In genomic region chr11:126334665-126335462, GRCh38 we compare ENCODE assay signal across 19 cellular contexts. TPM values are rescaled to one million over a fixed set of nuclear protein-coding genes. Genes with fewer than 3 reads are reported as not detected.
DNase-seq lines count a peak whose midpoint lies in the region; ATAC-seq and TF ChIP-seq lines count a peak whose summit lies in the region.
"Had no signal": no experiment of that assay in that cellular context is flagged by ENCODE, and none has a peak within 500 bp of the region (broad histone marks: within the 10 kb centered on the region; RNA-seq: fewer than 3 reads in every experiment).

No MANE protein-coding gene starts in this region.

- no peak for TF ChIP-seq RAD21 in SK-N-SH (IDR thresholded peaks at IDR 0.05; ENCODE audit: low read length)

- H3K9ac ChIP-seq in SK-N-SH = no peak overlapping the region
- no peak overlapping the region for H3K9ac ChIP-seq in smooth muscle cell (ENCODE audit: low read depth)

- H3K79me2 ChIP-seq in SK-N-SH (ENCODE audit: insufficient read depth) = no peaks in the 10 kb centered on the region; the same call in 1 of the 2 replicates
- no peaks in the 10 kb centered on the region for H3K79me2 ChIP-seq in smooth muscle cell (ENCODE audit: low read depth)

- DNase-seq in activated naive CD4-positive, alpha-beta T cell treated with anti-CD3 and anti-CD28 coated beads, Interleukin-2, amount 50 U/mL, for 72 hours (ENCODE audit: low spot score in 2 of 2) = no peak
- DNase-seq in activated naive CD4-positive, alpha-beta T cell (lab: John Stamatoyannopoulos, UW) = no peak
- DNase-seq in SK-N-SH (no peak), hepatic stellate cell (ENCODE audit: low spot score) (peak; percentile 81), smooth muscle cell (lab: John Stamatoyannopoulos, UW; ENCODE audit: unreplicated experiment) (no peak), putamen (ENCODE audit: low spot score) (no peak)
- no peak for DNase-seq in activated T-cell treated with anti-CD3 and anti-CD28 coated beads, Interleukin-2, amount 50 U/mL, for 72 hours
- DNase-seq: DMS79 treated with DMSO at 0.1 percent for 48 hours; H9; left cardiac atrium; NCI-H1092; NCI-H510A treated with DMSO at 0.1 percent for 48 hours; nucleus accumbens; stimulated activated CD8-positive, alpha-beta memory T cell treated with anti-CD3 and anti-CD28 coated beads, Interleukin-4, amount 100 ng/mL, for 48 hours had no signal

- peak overlapping the region; percentile 2 to 22 for H3K27ac Mint-ChIP-seq in activated naive CD4-positive, alpha-beta T cell treated with anti-CD3 and anti-CD28 coated beads, Interleukin-2, amount 50 U/mL, for 72 hours
- H3K27ac Mint-ChIP-seq in activated T-cell treated with anti-CD3 and anti-CD28 coated beads, Interleukin-2, amount 50 U/mL, for 72 hours = no peak overlapping the region

- H3K27ac ChIP-seq in SK-N-SH (ENCODE audit: low read depth in 2 of 2, low read length in 1 of 2) (peak overlapping the region; percentile 29 to 66), smooth muscle cell (ENCODE audit: low read depth) (peak overlapping the region; percentile 92)
- H3K27ac ChIP-seq: A549, dorsolateral prefrontal cortex had no signal

- H3K4me1 ChIP-seq in SK-N-SH (ENCODE audit: control insufficient read depth in 1 of 2, insufficient read depth in 2 of 2, low read depth in 1 of 2, low read length in 1 of 2) (peaks cover 29 to 33% of the 10 kb centered on the region in 2 experiments; a peak in 3 of 4 replicates), smooth muscle cell (ENCODE audit: low read depth) (peaks cover 17% of the 10 kb centered on the region)

- no peaks in the 10 kb centered on the region for H3K27me3 ChIP-seq in SK-N-SH (ENCODE audit: insufficient read depth)
- H3K27me3 ChIP-seq in smooth muscle cell (ENCODE audit: low read depth) = no peaks in the 10 kb centered on the region
- H3K27me3 ChIP-seq: adrenal gland, dorsolateral prefrontal cortex, gastrocnemius medialis had no signal

- H4K20me1 ChIP-seq in SK-N-SH (ENCODE audit: insufficient read depth) (no peaks in the 10 kb centered on the region), smooth muscle cell (ENCODE audit: low read depth) (no peaks in the 10 kb centered on the region)

- H2AFZ ChIP-seq in SK-N-SH (ENCODE audit: low read depth) (no peak overlapping the region), smooth muscle cell (ENCODE audit: low read depth) (no peak overlapping the region)

- POLR2A ChIA-PET in SK-N-SH (lab: Yijun Ruan, JAX) = no interaction called here

- H3K36me3 ChIP-seq in SK-N-SH (replicated peaks in 1 of 2; ENCODE audit: control insufficient read depth in 1 of 2, insufficient read depth in 2 of 2, low read length in 1 of 2) (no peaks in the 10 kb centered on the region), smooth muscle cell (ENCODE audit: low read depth) (no peaks in the 10 kb centered on the region)

- ATAC-seq in activated naive CD4-positive, alpha-beta T cell treated with anti-CD3 and anti-CD28 coated beads, Interleukin-2, amount 50 U/mL, for 72 hours = no peak
- no peak for ATAC-seq in activated T-cell treated with anti-CD3 and anti-CD28 coated beads, Interleukin-2, amount 50 U/mL, for 72 hours (replicated peaks in 1 of 2)
- ATAC-seq in GM18873 (IDR thresholded peaks at IDR 0.05; ENCODE audit: low FRiP score, unreplicated experiment) = no peak
- ATAC-seq: A549 had no signal

- no peak overlapping the region for H3K4me3 Mint-ChIP-seq in activated T-cell treated with anti-CD3 and anti-CD28 coated beads, Interleukin-2, amount 50 U/mL, for 72 hours
- H3K4me3 Mint-ChIP-seq: H9 had no signal

- H3K4me1 Mint-ChIP-seq in activated T-cell treated with anti-CD3 and anti-CD28 coated beads, Interleukin-2, amount 50 U/mL, for 72 hours (ENCODE audit: low read depth) = peaks cover 26% of the 10 kb centered on the region

- no peaks in the 10 kb centered on the region for H3K9me3 Mint-ChIP-seq in activated naive CD4-positive, alpha-beta T cell treated with anti-CD3 and anti-CD28 coated beads, Interleukin-2, amount 50 U/mL, for 72 hours
- no peaks in the 10 kb centered on the region for H3K9me3 Mint-ChIP-seq in activated T-cell treated with anti-CD3 and anti-CD28 coated beads, Interleukin-2, amount 50 U/mL, for 72 hours
- H3K9me3 Mint-ChIP-seq: H9 had no signal

- H3K9me3 ChIP-seq in SK-N-SH = no peaks in the 10 kb centered on the region
- no peaks in the 10 kb centered on the region for H3K9me3 ChIP-seq in smooth muscle cell (replicated peaks; ENCODE audit: low read depth)
- H3K9me3 ChIP-seq: A549, adrenal gland, gastrocnemius medialis had no signal

- no peak for TF ChIP-seq EP300 in SK-N-SH (IDR thresholded peaks at IDR 0.05; ENCODE audit: borderline replicate concordance in 1 of 2, low read depth in 1 of 2, low read length in 1 of 2)

- peak overlapping the region; percentile 18; the same call in 1 of the 2 replicates for H3K4me2 ChIP-seq in SK-N-SH
- H3K4me2 ChIP-seq in smooth muscle cell = peak overlapping the region; percentile 45
- H3K4me2 ChIP-seq: A549 had no signal

- H3K9me2 ChIP-seq in SK-N-SH = no peaks in the 10 kb centered on the region

- H3F3A ChIP-seq in SK-N-SH (replicated peaks; ENCODE audit: insufficient read depth) (peaks cover 18% of the 10 kb centered on the region), smooth muscle cell (ENCODE audit: low read depth) (peaks cover 27% of the 10 kb centered on the region)

- no peaks in the 10 kb centered on the region for H3K27me3 Mint-ChIP-seq in activated T-cell treated with anti-CD3 and anti-CD28 coated beads, Interleukin-2, amount 50 U/mL, for 72 hours (ENCODE audit: low read depth)

- TF ChIP-seq CTCF in SK-N-SH (IDR thresholded peaks at IDR 0.05) (no peak), smooth muscle cell (IDR thresholded peaks at IDR 0.05; ENCODE audit: borderline replicate concordance, insufficient read depth, poor library complexity, severe bottlenecking) (no peak)

- 73% methylated on average over 6 of the region's 6 CpGs for WGBS in SK-N-SH (ENCODE audit: low lambda C conversion rate)
- WGBS in smooth muscle cell (ENCODE audit: low lambda C conversion rate) = 53% methylated on average over 6 of the region's 6 CpGs

- CTCF ChIA-PET in SK-N-SH (lab: Yijun Ruan, JAX) = interaction anchor here (0.7 kb wide), 1 partner anchor 84 kb away, joined by 4 read pairs; no protein-coding TSS in a partner anchor

- no peaks in the 10 kb centered on the region for H3K36me3 Mint-ChIP-seq in activated naive CD4-positive, alpha-beta T cell treated with anti-CD3 and anti-CD28 coated beads, Interleukin-2, amount 50 U/mL, for 72 hours
- peaks cover 4 to 6% of the 10 kb centered on the region in 2 donors for H3K36me3 Mint-ChIP-seq in activated T-cell treated with anti-CD3 and anti-CD28 coated beads, Interleukin-2, amount 50 U/mL, for 72 hours (ENCODE audit: insufficient read depth in 2 of 2)

- H3K4me3 ChIP-seq in SK-N-SH (ENCODE audit: low read depth in 2 of 2, low read length in 1 of 2) (no peak overlapping the region), smooth muscle cell (no peak overlapping the region)
- H3K4me3 ChIP-seq: A549, adrenal gland, dorsolateral prefrontal cortex, gastrocnemius medialis had no signal

TF ChIP-seq in SK-N-SH, 30 proteins besides CTCF, POLR2A, EP300 and RAD21:
- TF ChIP-seq JUND (IDR thresholded peaks at IDR 0.05) (peak; percentile 36; the same call in 1 of the 2 replicates), NFIC (IDR thresholded peaks at IDR 0.05; ENCODE audit: borderline replicate concordance) (peak; percentile 18; the same call in 1 of the 2 replicates), ELF1 (IDR thresholded peaks at IDR 0.05) (no peak), TCF12 (IDR thresholded peaks at IDR 0.05) (peak; percentile 72), PBX3 (IDR thresholded peaks at IDR 0.05) (peak; percentile 31; the same call in 1 of the 2 replicates), FOSL2 (IDR thresholded peaks at IDR 0.05; ENCODE audit: borderline replicate concordance, low read depth) (peak; percentile 31; the same call in 1 of the 2 replicates), MEF2A (IDR thresholded peaks at IDR 0.05; ENCODE audit: borderline replicate concordance, low read depth) (no peak)
TF ChIP-seq in SK-N-SH: peak in this region for 5.

RNA-seq across cellular contexts. Expression of gene ST3GAL4, which starts 20.6 kb away (rescaled TPM):
- 10 to 100 TPM in 1 of 2 donors, 1 to 10 TPM in 1; 7.2 to 10.5 TPM for total RNA-seq in activated naive CD4-positive, alpha-beta T cell treated with anti-CD3 and anti-CD28 coated beads, Interleukin-2, amount 50 U/mL, for 72 hours
- 27.1 and 32.0 TPM in 2 replicates for polyA plus RNA-seq in SK-N-SH (2012; rRNA removed)
- 20.6 and 30.3 TPM in 2 replicates for polyA plus RNA-seq in SK-N-SH (2012; cell fraction: cytosol; rRNA removed)
- polyA plus RNA-seq in SK-N-SH (2012; cell fraction: nucleus; rRNA removed) = 23.7 and 26.9 TPM in 2 replicates
- total RNA-seq in smooth muscle cell = 36.5 and 60.3 TPM in 2 replicates
- polyA plus RNA-seq in smooth muscle cell = 58.5 and 60.9 TPM in 2 replicates
- total RNA-seq in activated T-cell treated with anti-CD3 and anti-CD28 coated beads, Interleukin-2, amount 50 U/mL, for 72 hours = 10 to 100 TPM; 10.9 to 12.1 TPM

RNA-seq across cellular contexts. Expression of gene DCPS, which starts 31.0 kb away (rescaled TPM):
- 10 to 100 TPM; 28.1 to 40.2 TPM for total RNA-seq in activated naive CD4-positive, alpha-beta T cell treated with anti-CD3 and anti-CD28 coated beads, Interleukin-2, amount 50 U/mL, for 72 hours
- 35.5 and 48.1 TPM in 2 replicates for polyA plus RNA-seq in SK-N-SH (2012; rRNA removed)
- 33.3 and 42.8 TPM in 2 replicates for polyA plus RNA-seq in SK-N-SH (2012; cell fraction: cytosol; rRNA removed)
- polyA plus RNA-seq in SK-N-SH (2012; cell fraction: nucleus; rRNA removed) = 18.5 and 21.6 TPM in 2 replicates
- total RNA-seq in smooth muscle cell = 8.9 and 19.0 TPM in 2 replicates
- polyA plus RNA-seq in smooth muscle cell = 25.4 and 34.1 TPM in 2 replicates
- 10 to 100 TPM; 33.9 to 37.7 TPM for total RNA-seq in activated T-cell treated with anti-CD3 and anti-CD28 coated beads, Interleukin-2, amount 50 U/mL, for 72 hours

RNA-seq across cellular contexts. Expression of gene TIRAP, which starts 52.0 kb away (rescaled TPM):
- total RNA-seq in activated naive CD4-positive, alpha-beta T cell treated with anti-CD3 and anti-CD28 coated beads, Interleukin-2, amount 50 U/mL, for 72 hours = 1 to 10 TPM; 2.8 to 7.4 TPM
- polyA plus RNA-seq in SK-N-SH (2012; rRNA removed) (5.5 and 6.2 TPM in 2 replicates), smooth muscle cell (2.9 and 5.1 TPM in 2 replicates)
- 3.3 and 4.3 TPM in 2 replicates for polyA plus RNA-seq in SK-N-SH (2012; cell fraction: cytosol; rRNA removed)
- 8.1 and 8.3 TPM in 2 replicates for polyA plus RNA-seq in SK-N-SH (2012; cell fraction: nucleus; rRNA removed)
- 3.5 and 3.7 TPM in 2 replicates for total RNA-seq in smooth muscle cell
- 10 to 100 TPM; 14.0 to 15.2 TPM for total RNA-seq in activated T-cell treated with anti-CD3 and anti-CD28 coated beads, Interleukin-2, amount 50 U/mL, for 72 hours
